19 cellular contexts compared by ENCODE assay signal in the genomic region with DNA sequence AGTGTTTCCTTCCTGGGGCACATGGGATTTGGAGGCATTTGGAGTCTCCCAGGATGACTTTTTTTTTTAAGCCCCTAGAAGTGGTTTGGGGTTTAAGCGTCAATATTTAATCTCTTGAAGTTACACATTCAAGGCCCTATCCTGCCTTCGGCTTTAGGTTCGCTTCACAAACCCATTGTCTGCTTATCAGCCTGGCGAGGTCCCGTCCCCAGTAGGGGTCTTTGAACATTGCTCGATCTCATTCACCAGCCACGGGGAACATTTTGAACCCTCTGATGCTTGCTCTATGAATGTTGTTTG.
"Had no signal": no experiment of that assay in that cellular context is flagged by ENCODE, and none has a peak within 500 bp of the region (broad histone marks: within the 10 kb centered on the region; RNA-seq: fewer than 3 reads in every experiment).

No MANE protein-coding gene starts in this region.

- H3K4me1 Mint-ChIP-seq: activated naive CD8-positive, alpha-beta T cell treated with anti-CD3 and anti-CD28 coated beads, Interleukin-2, amount 10 ng/mL, durations not matched to agents 7 days and 5 days had no signal

- FAIRE-seq: frontal cortex had no signal

- DNase-seq: activated gamma-delta T cell; caudate nucleus; esophagus squamous epithelium; kidney glomerular epithelial cell; mesenchymal stem cell; nucleus accumbens; stimulated activated CD4-positive, alpha-beta T cell treated with anti-CD3 and anti-CD28 coated beads, Interleukin-2, amount 100 ng/mL, for 48 hours; stimulated activated naive CD8-positive, alpha-beta T cell treated with anti-CD3 and anti-CD28 coated beads, Interleukin-15, Interleukin-2, amounts not matched to agents 100 U/mL and 50 U/mL, for 24 hours had no signal

- H3K27me3 ChIP-seq: left lung, right atrium auricular region had no signal

- H3K36me3 Mint-ChIP-seq: activated naive CD4-positive, alpha-beta T cell treated with anti-CD3 and anti-CD28 coated beads, Interleukin-2, amount 10 ng/mL, durations not matched to agents 7 days and 5 days; activated naive CD8-positive, alpha-beta T cell treated with anti-CD3 and anti-CD28 coated beads, Interleukin-2, amount 10 ng/mL, durations not matched to agents 7 days and 5 days; type B pancreatic cell had no signal

- H3K27ac Mint-ChIP-seq: activated B cell treated with CpG ODN at 0.5 μM for 24 hours; activated naive CD4-positive, alpha-beta T cell treated with anti-CD3 and anti-CD28 coated beads, Interleukin-2, amount 10 ng/mL, durations not matched to agents 7 days and 5 days; activated naive CD8-positive, alpha-beta T cell treated with anti-CD3 and anti-CD28 coated beads, Interleukin-2, amount 10 ng/mL, durations not matched to agents 7 days and 5 days; activated T-cell treated with anti-CD3 and anti-CD28 coated beads, Interleukin-2, amount 50 U/mL, for 24 hours; type B pancreatic cell had no signal

- H3K9me3 Mint-ChIP-seq: activated B cell treated with CpG ODN at 0.5 μM for 24 hours; activated naive CD4-positive, alpha-beta T cell treated with anti-CD3 and anti-CD28 coated beads, Interleukin-2, amount 10 ng/mL, durations not matched to agents 7 days and 5 days; activated naive CD8-positive, alpha-beta T cell treated with anti-CD3 and anti-CD28 coated beads, Interleukin-2, amount 10 ng/mL, durations not matched to agents 7 days and 5 days; activated T-cell treated with anti-CD3 and anti-CD28 coated beads, Interleukin-2, amount 50 U/mL, for 24 hours; type B pancreatic cell had no signal

- H3K4me3 Mint-ChIP-seq: activated B cell treated with CpG ODN at 0.5 μM for 24 hours; activated naive CD4-positive, alpha-beta T cell treated with anti-CD3 and anti-CD28 coated beads, Interleukin-2, amount 10 ng/mL, durations not matched to agents 7 days and 5 days; activated naive CD8-positive, alpha-beta T cell treated with anti-CD3 and anti-CD28 coated beads, Interleukin-2, amount 10 ng/mL, durations not matched to agents 7 days and 5 days; activated T-cell treated with anti-CD3 and anti-CD28 coated beads, Interleukin-2, amount 50 U/mL, for 24 hours; type B pancreatic cell had no signal

- ATAC-seq: left lung; lower lobe of right lung; stimulated activated naive CD8-positive, alpha-beta T cell treated with anti-CD3 and anti-CD28 coated beads, Interleukin-15, Interleukin-2, amounts not matched to agents 100 U/mL and 50 U/mL, for 24 hours had no signal

- H3K27ac ChIP-seq: epithelial cell of prostate, esophagus squamous epithelium, left lung, lower lobe of right lung, right atrium auricular region, thoracic aorta had no signal

- H3K36me3 ChIP-seq: esophagus squamous epithelium, left lung, lower lobe of right lung, right atrium auricular region, thoracic aorta had no signal

- H3K4me3 ChIP-seq: esophagus squamous epithelium, left lung, lower lobe of right lung, right atrium auricular region, thoracic aorta had no signal

- H3K27me3 Mint-ChIP-seq: activated B cell treated with CpG ODN at 0.5 μM for 24 hours; activated naive CD4-positive, alpha-beta T cell treated with anti-CD3 and anti-CD28 coated beads, Interleukin-2, amount 10 ng/mL, durations not matched to agents 7 days and 5 days; activated naive CD8-positive, alpha-beta T cell treated with anti-CD3 and anti-CD28 coated beads, Interleukin-2, amount 10 ng/mL, durations not matched to agents 7 days and 5 days; activated T-cell treated with anti-CD3 and anti-CD28 coated beads, Interleukin-2, amount 50 U/mL, for 24 hours had no signal

- H3K9me3 ChIP-seq: esophagus squamous epithelium, left lung, lower lobe of right lung, right atrium auricular region, thoracic aorta had no signal

- H3K4me1 ChIP-seq: left lung, lower lobe of right lung had no signal
